ENCODE assay signal across 13 cellular contexts in genomic region chr18:13450289-13451207, GRCh38.
A peak's percentile ranks its signal among the peaks of the same experiment; 100 is the strongest.
DNase-seq lines count a peak whose midpoint lies in the region; ATAC-seq and TF ChIP-seq lines count a peak whose summit lies in the region.
"Had no signal": no experiment of that assay in that cellular context is flagged by ENCODE, and none has a peak within 500 bp of the region (broad histone marks: within the 10 kb centered on the region; RNA-seq: fewer than 3 reads in every experiment).

No MANE protein-coding gene starts in this region.

- H3K36me3 Mint-ChIP-seq in chondrocyte (ENCODE audit: low read depth) (no peaks in the 10 kb centered on the region), mesothelial cell of epicardium (no peaks in the 10 kb centered on the region), Caco-2 (ENCODE audit: insufficient read depth, unreplicated experiment) (no peaks in the 10 kb centered on the region)

- peak overlapping the region; percentile 96 for H3K27ac Mint-ChIP-seq in chondrocyte (ENCODE audit: unreplicated experiment)
- H3K27ac Mint-ChIP-seq in mesothelial cell of epicardium: no peak overlapping the region
- no peak overlapping the region for H3K27ac Mint-ChIP-seq in Caco-2 (ENCODE audit: unreplicated experiment)

- DNase-seq in GM10248 (ENCODE audit: extremely low spot score) (peak; percentile 48), chondrocyte (ENCODE audit: low spot score) (no peak), mesothelial cell of epicardium (ENCODE audit: low spot score in 2 of 2, unreplicated experiment in 2 of 2) (no peak), Caco-2 (no peak), stomach (no peak), G401 (ENCODE audit: low spot score) (no peak)
- DNase-seq: activated CD8-positive, alpha-beta memory T cell treated with anti-CD3 and anti-CD28 coated beads, Interleukin-2, amount 50 U/mL, for 4 hours; effector CD4-positive, alpha-beta T cell; HCEC 1CT; NCI-H1436 treated with DMSO at 0.1 percent for 48 hours; SJCRH30 had no signal

- H3K4me1 Mint-ChIP-seq in chondrocyte (ENCODE audit: low read depth) (peaks cover 3% of the 10 kb centered on the region), mesothelial cell of epicardium (peaks cover 17% of the 10 kb centered on the region), Caco-2 (ENCODE audit: low read depth, unreplicated experiment) (no peaks in the 10 kb centered on the region)

- no peaks in the 10 kb centered on the region for H3K9me3 ChIP-seq in Caco-2
- H3K9me3 ChIP-seq in stomach: no peaks in the 10 kb centered on the region
- H3K9me3 ChIP-seq: SJCRH30 had no signal

- POLR2A ChIA-PET in GM10248 (lab: Yijun Ruan, JAX): no interaction called here
- POLR2A ChIA-PET in Caco-2 (lab: Charles Lee): no interaction called here

- intact Hi-C loops in Caco-2 (cut with micrococcal nuclease; ENCODE audit: unreplicated experiment) (no loop called here), stomach (cut with DNase I; ENCODE audit: low total_unique reads) (no loop called here)

- H3K9me3 Mint-ChIP-seq in chondrocyte (ENCODE audit: low read depth): no peaks in the 10 kb centered on the region
- no peaks in the 10 kb centered on the region for H3K9me3 Mint-ChIP-seq in mesothelial cell of epicardium
- H3K9me3 Mint-ChIP-seq in Caco-2 (ENCODE audit: unreplicated experiment): no peaks in the 10 kb centered on the region

- H3K4me1 ChIP-seq in Caco-2 (no peaks in the 10 kb centered on the region), stomach (peaks cover 0 to 49% (median 17%) of the 10 kb centered on the region in 4 donors)
- H3K4me1 ChIP-seq: SJCRH30 had no signal

- H3K27me3 ChIP-seq in Caco-2 (replicated peaks; ENCODE audit: control insufficient read depth, insufficient read depth, low read length) (no peaks in the 10 kb centered on the region; the same call in 1 of the 2 replicates), stomach (peaks cover 0 to 5% (median 0%) of the 10 kb centered on the region in 3 donors)
- H3K27me3 ChIP-seq: SJCRH30 had no signal

- ATAC-seq in GM19372 (IDR thresholded peaks at IDR 0.05; ENCODE audit: low read depth, unreplicated experiment) (peak; percentile 82), HG03095 (IDR thresholded peaks at IDR 0.05; ENCODE audit: unreplicated experiment) (peak; percentile 80)

- in situ Hi-C loops in G401 (cut with HindIII; ENCODE audit: low sequenced_read_pairs): no loop called here

- peak overlapping the region in 1 of 5 donors; percentile 11 for H3K27ac ChIP-seq in stomach
- H3K27ac ChIP-seq: SJCRH30 had no signal

- TF ChIP-seq EP300 in stomach (IDR thresholded peaks at IDR 0.05): no peak

- TF ChIP-seq CTCF in GM10248 (IDR thresholded peaks at IDR 0.05; ENCODE audit: control extremely low read depth, extremely low read depth, low read depth, missing control alignments): no peak
- TF ChIP-seq CTCF in chondrocyte (IDR thresholded peaks at IDR 0.05): no peak
- TF ChIP-seq CTCF in mesothelial cell of epicardium (IDR thresholded peaks at IDR 0.05; ENCODE audit: unreplicated experiment): no peak
- TF ChIP-seq CTCF in Caco-2 (IDR thresholded peaks at IDR 0.05; ENCODE audit: insufficient read depth in 1 of 2, low read depth in 1 of 2, low read length in 1 of 2, severe bottlenecking in 1 of 2, unreplicated experiment in 1 of 2): no peak
- no peak for TF ChIP-seq CTCF in stomach (IDR thresholded peaks at IDR 0.05)

- no peaks in the 10 kb centered on the region for H3K36me3 ChIP-seq in Caco-2 (ENCODE audit: control insufficient read depth, insufficient read depth, low read length)
- H3K36me3 ChIP-seq in stomach: no peaks in the 10 kb centered on the region
- H3K36me3 ChIP-seq: SJCRH30 had no signal

- 79 to 86% (median 81%) methylated on average over 7 to 10 of the region's 10 CpGs for WGBS in stomach, 5 donors

- no peak overlapping the region for H3K4me3 Mint-ChIP-seq in chondrocyte (ENCODE audit: unreplicated experiment)
- no peak overlapping the region for H3K4me3 Mint-ChIP-seq in mesothelial cell of epicardium
- no peak overlapping the region for H3K4me3 Mint-ChIP-seq in Caco-2 (ENCODE audit: unreplicated experiment)

- H3K4me3 ChIP-seq in Caco-2 (ENCODE audit: low read depth, low read length) (no peak overlapping the region), stomach (no peak overlapping the region)
- H3K4me3 ChIP-seq: SJCRH30 had no signal

- TF ChIP-seq POLR2A in stomach (IDR thresholded peaks at IDR 0.05): no peak

- H3K27me3 Mint-ChIP-seq in chondrocyte (ENCODE audit: low read depth): no peaks in the 10 kb centered on the region
- peaks cover 43% of the 10 kb centered on the region for H3K27me3 Mint-ChIP-seq in mesothelial cell of epicardium (ENCODE audit: low read depth)
- H3K27me3 Mint-ChIP-seq in Caco-2 (ENCODE audit: insufficient read depth, unreplicated experiment): peaks cover 32% of the 10 kb centered on the region

- BruUV-seq in Caco-2 (replicated peaks; lab: Mats Ljungman, UMichigan): no TSS peak

- CTCF ChIA-PET in GM10248 (lab: Yijun Ruan, JAX): no interaction called here
- CTCF ChIA-PET in Caco-2 (lab: Charles Lee): no interaction called here
